In the genomic region with DNA sequence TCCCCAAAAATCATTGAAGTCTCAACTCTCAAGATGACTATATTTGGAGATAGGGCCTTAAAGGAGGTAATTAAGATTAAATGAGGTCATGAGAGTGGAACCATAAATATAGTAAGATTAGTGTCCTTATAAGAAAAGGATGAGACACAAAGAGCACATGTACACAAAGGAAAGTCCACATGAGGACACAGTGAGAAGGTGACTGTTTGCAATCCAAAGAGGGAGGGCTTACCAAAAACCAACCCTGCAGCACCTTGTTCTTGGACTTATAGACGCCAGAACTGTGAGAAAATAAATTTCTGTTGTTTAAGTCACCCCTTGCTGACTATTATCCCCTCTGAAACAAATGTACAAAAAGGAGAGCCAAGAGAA, we compare ENCODE assay signal across 24 cellular contexts.
"Had no signal": no experiment of that assay in that cellular context is flagged by ENCODE, and none has a peak within 500 bp of the region (broad histone marks: within the 10 kb centered on the region; RNA-seq: fewer than 3 reads in every experiment).

No MANE protein-coding gene starts in this region.

- H3K27ac Mint-ChIP-seq: activated B cell treated with CpG ODN at 0.5 μM for 24 hours; activated CD4-positive, alpha-beta memory T cell treated with anti-CD3 and anti-CD28 coated beads, Interleukin-2, amount 10 ng/mL, durations not matched to agents 7 days and 5 days; activated naive CD4-positive, alpha-beta T cell treated with anti-CD3 and anti-CD28 coated beads, Interleukin-2, amount 50 U/mL, for 24 hours; T-helper 17 cell had no signal

- H3K4me1 Mint-ChIP-seq: activated B cell treated with CpG ODN at 0.5 μM for 24 hours, T-helper 17 cell had no signal

- H3K9me3 ChIP-seq: body of pancreas, MG63 had no signal

- H3K4me3 Mint-ChIP-seq: activated B cell treated with CpG ODN at 0.5 μM for 24 hours; activated CD4-positive, alpha-beta memory T cell treated with anti-CD3 and anti-CD28 coated beads, Interleukin-2, amount 10 ng/mL, durations not matched to agents 7 days and 5 days; activated naive CD4-positive, alpha-beta T cell treated with anti-CD3 and anti-CD28 coated beads, Interleukin-2, amount 50 U/mL, for 24 hours; activated T-cell treated with anti-CD3 and anti-CD28 coated beads, Interleukin-2, amount 50 U/mL, for 72 hours; T-helper 17 cell had no signal

- H3K4me3 ChIP-seq: ascending aorta, body of pancreas, MG63 had no signal

- H3K27me3 Mint-ChIP-seq: activated B cell treated with CpG ODN at 0.5 μM for 24 hours; activated CD4-positive, alpha-beta memory T cell treated with anti-CD3 and anti-CD28 coated beads, Interleukin-2, amount 10 ng/mL, durations not matched to agents 7 days and 5 days; activated naive CD4-positive, alpha-beta T cell treated with anti-CD3 and anti-CD28 coated beads, Interleukin-2, amount 50 U/mL, for 24 hours; T-helper 17 cell had no signal

- FAIRE-seq: bronchial epithelial cell had no signal

- H3K4me1 ChIP-seq: body of pancreas had no signal

- ATAC-seq: body of pancreas, T-helper 17 cell had no signal

- H3K27ac ChIP-seq: ascending aorta, body of pancreas had no signal

- H3K36me3 ChIP-seq: ascending aorta, MG63 had no signal

- H3K27me3 ChIP-seq: ascending aorta, body of pancreas, MG63 had no signal

- DNase-seq: activated B cell treated with CpG ODN at 0.5 μM for 24 hours; activated CD4-positive, alpha-beta memory T cell treated with anti-CD3 and anti-CD28 coated beads, Interleukin-2, amount 10 ng/mL, durations not matched to agents 7 days and 5 days; activated CD4-positive, alpha-beta T cell treated with anti-CD3 and anti-CD28 coated beads, Interleukin-2, amount 50 U/mL, for 1 hour; activated CD8-positive, alpha-beta memory T cell treated with anti-CD3 and anti-CD28 coated beads, Interleukin-2, amount 50 U/mL, for 4 hours; activated effector memory CD4-positive, alpha-beta T cell treated with Interleukin-2 at 50 U/mL for 16 hours; activated naive CD4-positive, alpha-beta T cell; activated T-cell treated with anti-CD3 and anti-CD28 coated beads, Interleukin-2, amount 50 U/mL, for 72 hours; amniotic stem cell; central memory CD4-positive, alpha-beta T cell; MG63; MV-4-11; NCI-H1092 treated with DMSO at 0.1 percent for 48 hours; NCI-H1436; NCI-H1694 treated with DMSO at 0.1 percent for 48 hours; NCI-H2029 treated with DMSO at 0.1 percent for 48 hours; NCI-H510A; NCI-H526 treated with DMSO at 0.1 percent for 48 hours; SIG-M5; T-helper 17 cell; T-helper 9 cell had no signal
